ENCODE assay signal across 27 cellular contexts in genomic region chr21:33828083-33828482, GRCh38.
DNase-seq lines count a peak whose midpoint lies in the region; ATAC-seq, FAIRE-seq and TF ChIP-seq lines count a peak whose summit lies in the region.
"Had no signal": no experiment of that assay in that cellular context is flagged by ENCODE, and none has a peak within 500 bp of the region (broad histone marks: within the 10 kb centered on the region; RNA-seq: fewer than 3 reads in every experiment).

No MANE protein-coding gene starts in this region.

- H3K4me1 ChIP-seq in K562 (replicated peaks in 1 of 2; ENCODE audit: control insufficient read depth in 2 of 2, insufficient read depth in 2 of 2, low read length in 2 of 2) = no peaks in the 10 kb centered on the region
- H3K4me1 ChIP-seq in skeletal muscle tissue (ENCODE audit: control insufficient read depth in 3 of 3, insufficient read depth in 3 of 3, low read length in 3 of 3) = peaks cover 13 to 30% (median 17%) of the 10 kb centered on the region in 3 donors
- H3K4me1 ChIP-seq: A549, colonic mucosa had no signal

- 17% methylated on average over 4 of the region's 4 CpGs for WGBS in K562 (ENCODE audit: insufficient coverage, low coverage, missing lambda C conversion rate)

- ATAC-seq in K562 (peak; percentile 21; the same call in 1 of the 3 replicates), Right ventricle myocardium superior (ENCODE audit: poor library complexity) (peak; percentile 69)
- ATAC-seq: A549; activated T-cell treated with anti-CD3 and anti-CD28 coated beads, Interleukin-2, amount 50 U/mL, for 72 hours; upper lobe of right lung had no signal

- no peaks in the 10 kb centered on the region for H4K20me1 ChIP-seq in K562 (replicated peaks; ENCODE audit: control insufficient read depth, insufficient read depth, low read length)
- H4K20me1 ChIP-seq: BLaER1 treated with 17β-estradiol and CSF1 and Interleukin-3, amounts not matched to agents 10 nM and 100 nM had no signal

- TF ChIP-seq CTCF in K562 (IDR thresholded peaks at IDR 0.05 in 2 of 3, conservative IDR thresholded peaks at IDR 0.05 in 1 of 3; ENCODE audit: insufficient read depth in 2 of 3, low read depth in 1 of 3, low read length in 3 of 3) = no peak

- no peaks in the 10 kb centered on the region for H3K9me1 ChIP-seq in K562 (ENCODE audit: control insufficient read depth, insufficient read depth, low read length)

- POLR2A ChIA-PET in K562 (lab: Yijun Ruan, JAX) = no interaction called here

- no peak for TF ChIP-seq RAD21 in K562 (CRISPR knock-in tag; conservative IDR thresholded peaks at IDR 0.05 in 1 of 2, IDR thresholded peaks at IDR 0.05 in 1 of 2)

- H3K4me3 ChIP-seq in K562 (no peak overlapping the region), skeletal muscle tissue (ENCODE audit: low read length in 3 of 3) (no peak overlapping the region)
- H3K4me3 ChIP-seq: A549; BLaER1 treated with 17β-estradiol and CSF1 and Interleukin-3, amounts not matched to agents 10 nM and 100 nM; colonic mucosa; lung; Peyer's patch; upper lobe of right lung had no signal

- intact Hi-C loops in K562 (cut with micrococcal nuclease) (no loop called here), Right ventricle myocardium superior (cut with DNase I) (no loop called here)

- H3K27me3 ChIP-seq in K562 (ENCODE audit: control insufficient read depth in 2 of 2, insufficient read depth in 2 of 2, low read length in 2 of 2) (peaks cover 12 to 37% of the 10 kb centered on the region in 2 experiments; a peak in 4 of 5 replicates), skeletal muscle tissue (ENCODE audit: control insufficient read depth in 3 of 3, insufficient read depth in 3 of 3, low read length in 3 of 3) (no peaks in the 10 kb centered on the region)
- H3K27me3 ChIP-seq: BLaER1 treated with 17β-estradiol and CSF1 and Interleukin-3, amounts not matched to agents 10 nM and 100 nM; colonic mucosa; neutrophil; Peyer's patch; upper lobe of right lung had no signal

- no peak for FAIRE-seq in K562 (lab: Jason Lieb, UNC)
- FAIRE-seq: A549, astrocyte, endometrium, islet of Langerhans had no signal

- no TSS peak for BruUV-seq in K562 (replicated peaks; lab: Mats Ljungman, UMichigan)

- in situ Hi-C loops in G401 (cut with HindIII; ENCODE audit: low sequenced_read_pairs) (no loop called here), K562 (cut with MboI) (no loop called here)

- H3K4me2 ChIP-seq in K562 (ENCODE audit: insufficient read depth, low read length) = no peak overlapping the region
- H3K4me2 ChIP-seq: A549; BLaER1 treated with 17β-estradiol and CSF1 and Interleukin-3, amounts not matched to agents 10 nM and 100 nM had no signal

- no peaks in the 10 kb centered on the region for H3K9me3 ChIP-seq in K562 (replicated peaks; ENCODE audit: control insufficient read depth, insufficient read depth, low read depth, low read length)
- H3K9me3 ChIP-seq in skeletal muscle tissue (ENCODE audit: control insufficient read depth in 3 of 3, low read length in 3 of 3) = no peaks in the 10 kb centered on the region
- H3K9me3 ChIP-seq: A549, colonic mucosa, neutrophil, Peyer's patch, upper lobe of right lung had no signal

- no peaks in the 10 kb centered on the region for H3K79me2 ChIP-seq in K562 (ENCODE audit: control insufficient read depth, insufficient read depth, low read length)

- no peak for TF ChIP-seq EP300 in K562 (IDR thresholded peaks at IDR 0.05; ENCODE audit: low read length)

- no peak overlapping the region for H3K9ac ChIP-seq in K562 (ENCODE audit: insufficient read depth in 1 of 2, low read depth in 2 of 2, low read length in 2 of 2)
- H3K9ac ChIP-seq in skeletal muscle tissue (ENCODE audit: low read depth in 1 of 3, low read length in 3 of 3) = no peak overlapping the region
- H3K9ac ChIP-seq: BLaER1 treated with 17β-estradiol and CSF1 and Interleukin-3, amounts not matched to agents 10 nM and 100 nM had no signal

- no peak overlapping the region for H2AFZ ChIP-seq in K562 (ENCODE audit: low read depth, low read length)

- H3K36me3 ChIP-seq in K562 (ENCODE audit: control insufficient read depth, insufficient read depth, low read length) = no peaks in the 10 kb centered on the region
- H3K36me3 ChIP-seq in skeletal muscle tissue (ENCODE audit: control insufficient read depth in 3 of 3, insufficient read depth in 3 of 3, low read length in 3 of 3) = peaks cover 8 to 20% (median 13%) of the 10 kb centered on the region in 3 donors
- H3K36me3 ChIP-seq: colonic mucosa, neutrophil had no signal

- CTCF ChIA-PET in K562 (lab: Yijun Ruan, JAX; ENCODE audit: low intra/inter-chr PET ratio) = no interaction called here

- H3K27ac ChIP-seq in K562 (ENCODE audit: extremely low read depth, low read depth, low read length) (no peak overlapping the region), skeletal muscle tissue (ENCODE audit: low read depth, low read length) (peak overlapping the region; percentile 20)
- H3K27ac ChIP-seq: A549; BLaER1 treated with 17β-estradiol and CSF1 and Interleukin-3, amounts not matched to agents 10 nM and 100 nM; colonic mucosa; neutrophil; upper lobe of right lung had no signal

- TF ChIP-seq POLR2A in K562 (conservative IDR thresholded peaks at IDR 0.05) = no peak

- DNase-seq in G401 (ENCODE audit: low spot score) (peak; percentile 94), K562 (ENCODE audit: extremely low read depth in 1 of 4, low spot score in 3 of 4) (no peak), Right ventricle myocardium superior (no peak), germinal center (ENCODE audit: low spot score) (no peak), NCI-H2029 (lab: John Stamatoyannopoulos, UW) (no peak), HCEC 1CT (no peak)
- no peak for DNase-seq in NK-92 treated with Interleukin-12 subunit alpha and Interleukin-12 subunit beta, amount 100 ng/mL, for 24 hours (lab: John Stamatoyannopoulos, UW)
- DNase-seq: activated CD4-positive, alpha-beta T cell treated with anti-CD3 and anti-CD28 coated beads, Interleukin-2, amount 10 ng/mL, durations not matched to agents 24 days and 14 days; activated naive CD4-positive, alpha-beta T cell treated with anti-CD3 and anti-CD28 coated beads, Interleukin-2, amount 10 ng/mL, durations not matched to agents 7 days and 5 days; activated T-cell treated with anti-CD3 and anti-CD28 coated beads, Interleukin-2, amount 50 U/mL, for 72 hours; colonic mucosa; EL; hypothalamus; NCI-H1105 treated with DMSO at 0.1 percent for 48 hours; NCI-H510A treated with DMSO at 0.1 percent for 48 hours; Peyer's patch; stimulated activated CD4-positive, alpha-beta T cell treated with anti-CD3 and anti-CD28 coated beads, Interleukin-4, amount 100 ng/mL, for 24 hours; T-helper 2 cell; upper lobe of right lung had no signal

TF ChIP-seq in K562, 482 proteins besides CTCF, POLR2A, EP300 and RAD21:
- TF ChIP-seq ZNF830 (CRISPR knock-in tag; IDR thresholded peaks at IDR 0.05) = no peak
- no peak for TF ChIP-seq FOXJ2 (tag; IDR thresholded peaks at IDR 0.05)
- no peak for TF ChIP-seq SLC30A9 (CRISPR knock-in tag; IDR thresholded peaks at IDR 0.05)
